9 cellular contexts compared by ENCODE assay signal in the genomic region with DNA sequence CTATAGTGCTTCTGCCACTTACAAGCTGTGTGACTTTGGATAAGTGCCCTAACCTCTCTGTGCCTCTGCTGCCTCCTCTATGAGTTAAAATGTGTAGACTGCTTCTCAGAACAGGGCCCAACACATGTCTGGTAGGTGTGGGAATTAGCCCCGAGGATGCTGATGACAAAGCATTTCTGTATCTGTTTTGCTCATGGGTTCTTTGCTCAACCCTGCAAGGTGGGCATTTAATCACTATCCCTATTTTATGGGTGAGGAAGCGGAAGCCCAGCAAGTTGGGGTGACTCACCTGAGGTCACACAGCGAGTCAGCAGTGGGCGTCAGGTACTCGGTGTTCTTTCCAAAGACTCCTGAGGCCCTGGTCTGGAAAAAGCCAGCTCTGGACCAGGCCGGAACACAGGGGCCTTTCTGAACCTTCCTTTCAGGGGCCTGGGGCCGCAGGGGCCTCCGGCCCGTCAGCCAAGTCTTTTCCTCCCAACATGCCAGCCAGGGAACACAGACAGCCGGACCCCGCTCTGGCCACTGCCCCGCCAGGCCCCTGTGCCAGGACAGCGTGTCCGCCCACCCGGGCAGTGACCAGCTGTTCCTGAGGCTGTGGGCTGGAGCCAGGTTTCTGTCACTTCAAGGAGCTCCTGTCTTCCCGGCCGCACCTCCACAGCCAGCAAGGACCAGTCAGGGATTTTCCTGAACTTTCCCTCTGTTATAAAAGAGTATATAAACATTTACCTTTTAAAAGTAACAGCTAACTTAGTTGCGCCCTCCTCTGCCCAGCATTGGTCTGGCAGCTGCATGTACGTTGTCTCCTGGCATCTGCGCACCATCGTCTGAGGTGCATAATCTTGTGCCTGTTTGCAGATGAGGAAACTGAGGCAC.
A peak's percentile ranks its signal among the peaks of the same experiment; 100 is the strongest.
DNase-seq lines count a peak whose midpoint lies in the region; ATAC-seq and TF ChIP-seq lines count a peak whose summit lies in the region.
"Had no signal": no experiment of that assay in that cellular context is flagged by ENCODE, and none has a peak within 500 bp of the region (broad histone marks: within the 10 kb centered on the region; RNA-seq: fewer than 3 reads in every experiment).

No MANE protein-coding gene starts in this region.

- intact Hi-C loops in Right ventricle myocardium inferior (cut with DNase I) (no loop called here), cardiac septum (cut with DNase I) (no loop called here), lower lobe of right lung (cut with DNase I) (no loop called here)
- intact Hi-C loops in activated T-helper 2 cell treated with anti-CD3 and anti-CD28 coated beads, Interferon-gamma antibody, Interleukin-2, Interleukin-4, amounts not matched to agents 10 μg/mL and 5 μg/mL and 100 μg/mL, durations not matched to agents 14 hours and 24 hours and 36 hours (cut with micrococcal nuclease): no loop called here

- H3K27me3 ChIP-seq in lower lobe of right lung (ENCODE audit: low read depth): no peaks in the 10 kb centered on the region

- DNase-seq in Right ventricle myocardium inferior (ENCODE audit: missing footprints) (no peak), cardiac septum (ENCODE audit: low spot score) (no peak), cerebellar cortex (ENCODE audit: low spot score) (peak; percentile 67), lower lobe of right lung (no peak)
- DNase-seq in activated T-helper 2 cell treated with anti-CD3 and anti-CD28 coated beads, Interferon-gamma antibody, Interleukin-2, Interleukin-4, amounts not matched to agents 10 μg/mL and 5 μg/mL and 100 μg/mL, durations not matched to agents 14 hours and 24 hours and 36 hours (ENCODE audit: low spot score): no peak
- DNase-seq: retina had no signal

- peak; percentile 28 for TF ChIP-seq CTCF in lower lobe of right lung (IDR thresholded peaks at IDR 0.05)

- H3K27ac ChIP-seq in lower lobe of right lung: peak overlapping the region; percentile 72

- no peaks in the 10 kb centered on the region for H3K9me3 Mint-ChIP-seq in activated T-helper 2 cell treated with anti-CD3 and anti-CD28 coated beads, Interferon-gamma antibody, Interleukin-2, Interleukin-4, amounts not matched to agents 10 μg/mL and 5 μg/mL and 100 μg/mL, durations not matched to agents 14 hours and 24 hours and 36 hours

- no peak overlapping the region for H3K4me3 ChIP-seq in lower lobe of right lung

- peak; percentile 14 for ATAC-seq in Right ventricle myocardium inferior
- ATAC-seq in lower lobe of right lung: peak; percentile 48 to 80
- no peak for ATAC-seq in GM18907 (IDR thresholded peaks at IDR 0.05; ENCODE audit: unreplicated experiment)
- ATAC-seq in GM18870 (IDR thresholded peaks at IDR 0.05; ENCODE audit: unreplicated experiment): no peak
- no peak for ATAC-seq in HG02642 (IDR thresholded peaks at IDR 0.05; ENCODE audit: poor library complexity, unreplicated experiment)

- H3K36me3 ChIP-seq in lower lobe of right lung: no peaks in the 10 kb centered on the region

- no peak overlapping the region for H3K27ac Mint-ChIP-seq in activated T-helper 2 cell treated with anti-CD3 and anti-CD28 coated beads, Interferon-gamma antibody, Interleukin-2, Interleukin-4, amounts not matched to agents 10 μg/mL and 5 μg/mL and 100 μg/mL, durations not matched to agents 14 hours and 24 hours and 36 hours

- H3K4me1 Mint-ChIP-seq in activated T-helper 2 cell treated with anti-CD3 and anti-CD28 coated beads, Interferon-gamma antibody, Interleukin-2, Interleukin-4, amounts not matched to agents 10 μg/mL and 5 μg/mL and 100 μg/mL, durations not matched to agents 14 hours and 24 hours and 36 hours (ENCODE audit: low read depth): peaks cover 5% of the 10 kb centered on the region

- H3K4me1 ChIP-seq in lower lobe of right lung: peaks cover 29% of the 10 kb centered on the region

- H3K36me3 Mint-ChIP-seq in activated T-helper 2 cell treated with anti-CD3 and anti-CD28 coated beads, Interferon-gamma antibody, Interleukin-2, Interleukin-4, amounts not matched to agents 10 μg/mL and 5 μg/mL and 100 μg/mL, durations not matched to agents 14 hours and 24 hours and 36 hours (ENCODE audit: low read depth): no peaks in the 10 kb centered on the region

- H3K4me3 Mint-ChIP-seq in activated T-helper 2 cell treated with anti-CD3 and anti-CD28 coated beads, Interferon-gamma antibody, Interleukin-2, Interleukin-4, amounts not matched to agents 10 μg/mL and 5 μg/mL and 100 μg/mL, durations not matched to agents 14 hours and 24 hours and 36 hours (ENCODE audit: low read depth): no peak overlapping the region

- no peaks in the 10 kb centered on the region for H3K27me3 Mint-ChIP-seq in activated T-helper 2 cell treated with anti-CD3 and anti-CD28 coated beads, Interferon-gamma antibody, Interleukin-2, Interleukin-4, amounts not matched to agents 10 μg/mL and 5 μg/mL and 100 μg/mL, durations not matched to agents 14 hours and 24 hours and 36 hours (ENCODE audit: low read depth)

- H3K9me3 ChIP-seq in lower lobe of right lung: no peaks in the 10 kb centered on the region

Comparison
In these comparisons a context has a peak if more than half of its experiments do, and no peak if none do; other contexts are left out.
1. ATAC-seq: peak in Right ventricle myocardium inferior (single experiment) and lower lobe of right lung (2 of 2); none in GM18907 (single experiment), GM18870 (single experiment) and HG02642 (single experiment).